In genomic region chr12:7933255-7933726, GRCh38 we compare ENCODE assay signal across 8 cellular contexts. TPM values are rescaled to one million over a fixed set of nuclear protein-coding genes. Genes with fewer than 3 reads are reported as not detected.
DNase-seq lines count a peak whose midpoint lies in the region; ATAC-seq and TF ChIP-seq lines count a peak whose summit lies in the region.

No MANE protein-coding gene starts in this region.

- H3K27me3 Mint-ChIP-seq in activated T-cell treated with anti-CD3 and anti-CD28 coated beads, Interleukin-2, amount 50 U/mL, for 24 hours, result no peaks in the 10 kb centered on the region
- H3K27me3 Mint-ChIP-seq in natural killer cell treated with Interleukin-12 subunit alpha and Interleukin-12 subunit beta and Interleukin-15 and Interleukin-18, amount 100 ng/mL, for 72 hours, result no peaks in the 10 kb centered on the region

- no peaks in the 10 kb centered on the region for H3K79me2 ChIP-seq in PC-3 (ENCODE audit: low read length)

- H3K9me3 ChIP-seq in PC-3 (ENCODE audit: low read length), result no peaks in the 10 kb centered on the region

- H3K9me2 ChIP-seq in PC-3 (replicated peaks; ENCODE audit: low read length), result no peaks in the 10 kb centered on the region

- H3K4me3 ChIP-seq in PC-3 (ENCODE audit: low read length), result peak overlapping the region; percentile 35; the same call in 1 of the 2 replicates
- H3K4me3 ChIP-seq in fibroblast of the aortic adventitia (ENCODE audit: low read depth, low read length), result peak overlapping the region; percentile 93

- H3K4me1 ChIP-seq in PC-3 (ENCODE audit: insufficient read depth, low read length), result peaks cover 8% of the 10 kb centered on the region; the same call in 1 of the 2 replicates

- H3K4me3 Mint-ChIP-seq in activated T-cell treated with anti-CD3 and anti-CD28 coated beads, Interleukin-2, amount 50 U/mL, for 24 hours, result no peak overlapping the region
- H3K4me3 Mint-ChIP-seq in natural killer cell treated with Interleukin-12 subunit alpha and Interleukin-12 subunit beta and Interleukin-15 and Interleukin-18, amount 100 ng/mL, for 72 hours, result no peak overlapping the region

- no peak overlapping the region for H3K9ac ChIP-seq in PC-3 (ENCODE audit: low read length)

- peak; percentile 59 for ATAC-seq in GM21367 (IDR thresholded peaks at IDR 0.05; ENCODE audit: unreplicated experiment)
- peak; percentile 95 for ATAC-seq in PC-3
- peak; percentile 89 to 90 for ATAC-seq in natural killer cell treated with Interleukin-12 subunit alpha and Interleukin-12 subunit beta and Interleukin-15 and Interleukin-18, amount 100 ng/mL, for 72 hours

- H3K27me3 ChIP-seq in PC-3 (ENCODE audit: low read length), result no peaks in the 10 kb centered on the region

- peak overlapping the region; percentile 45; the same call in 1 of the 2 replicates for H2AFZ ChIP-seq in PC-3 (ENCODE audit: low read length)

- H4K20me1 ChIP-seq in PC-3 (ENCODE audit: low read length), result no peaks in the 10 kb centered on the region

- H3F3A ChIP-seq in PC-3 (ENCODE audit: low read length, unreplicated experiment), result no peaks in the 10 kb centered on the region

- no peak overlapping the region for H3K27ac ChIP-seq in PC-3 (ENCODE audit: low read length)

- H3K9me3 Mint-ChIP-seq in activated T-cell treated with anti-CD3 and anti-CD28 coated beads, Interleukin-2, amount 50 U/mL, for 24 hours, result no peaks in the 10 kb centered on the region
- no peaks in the 10 kb centered on the region for H3K9me3 Mint-ChIP-seq in natural killer cell treated with Interleukin-12 subunit alpha and Interleukin-12 subunit beta and Interleukin-15 and Interleukin-18, amount 100 ng/mL, for 72 hours

- intact Hi-C loops in PC-3 (cut with micrococcal nuclease), result loop anchor here (1.0 kb wide), 1 partner anchor 62 kb away; no protein-coding TSS in a partner anchor

- no peaks in the 10 kb centered on the region for H3K36me3 Mint-ChIP-seq in activated T-cell treated with anti-CD3 and anti-CD28 coated beads, Interleukin-2, amount 50 U/mL, for 24 hours (ENCODE audit: low read depth)
- peaks cover 15% of the 10 kb centered on the region for H3K36me3 Mint-ChIP-seq in natural killer cell treated with Interleukin-12 subunit alpha and Interleukin-12 subunit beta and Interleukin-15 and Interleukin-18, amount 100 ng/mL, for 72 hours

- peak overlapping the region; percentile 69 for H3K4me2 ChIP-seq in PC-3 (ENCODE audit: low read length)

- CTCF ChIA-PET in PC-3 (lab: Charles Lee), result interaction anchor here (0.6 to 1.1 kb wide), 5 partner anchors 27 to 154 kb away, joined by 3 to 24 read pairs (median 4); no protein-coding TSS in a partner anchor

- H3K4me1 Mint-ChIP-seq in activated T-cell treated with anti-CD3 and anti-CD28 coated beads, Interleukin-2, amount 50 U/mL, for 24 hours (ENCODE audit: low read depth), result peaks cover 33% of the 10 kb centered on the region
- peaks cover 20 to 27% of the 10 kb centered on the region in 2 donors for H3K4me1 Mint-ChIP-seq in natural killer cell treated with Interleukin-12 subunit alpha and Interleukin-12 subunit beta and Interleukin-15 and Interleukin-18, amount 100 ng/mL, for 72 hours (ENCODE audit: low read depth in 2 of 2)

- H3K36me3 ChIP-seq in PC-3 (ENCODE audit: low read depth, low read length), result no peaks in the 10 kb centered on the region

- POLR2A ChIA-PET in PC-3 (lab: Charles Lee; ENCODE audit: unreplicated experiment), result no interaction called here

- no peak overlapping the region for H3K27ac Mint-ChIP-seq in activated T-cell treated with anti-CD3 and anti-CD28 coated beads, Interleukin-2, amount 50 U/mL, for 24 hours
- no peak overlapping the region for H3K27ac Mint-ChIP-seq in natural killer cell treated with Interleukin-12 subunit alpha and Interleukin-12 subunit beta and Interleukin-15 and Interleukin-18, amount 100 ng/mL, for 72 hours

- TF ChIP-seq CTCF in PC-3 (conservative IDR thresholded peaks at IDR 0.05; ENCODE audit: low read depth, low read length), result peak; percentile 72
- peak; percentile 64 for TF ChIP-seq CTCF in fibroblast of the aortic adventitia (IDR thresholded peaks at IDR 0.05; ENCODE audit: insufficient read depth, low read length)

- DNase-seq in D341Med (ENCODE audit: low spot score) (peak; percentile 79), HT1080 (ENCODE audit: low read depth) (peak; percentile 88), PC-3 (peak; percentile 85), fibroblast of the aortic adventitia (ENCODE audit: low read depth) (peak; percentile 96)
- peak; percentile 68 for DNase-seq in activated T-cell treated with anti-CD3 and anti-CD28 coated beads, Interleukin-2, amount 50 U/mL, for 24 hours
- DNase-seq in natural killer cell treated with Interleukin-12 subunit alpha and Interleukin-12 subunit beta and Interleukin-15 and Interleukin-18, amount 100 ng/mL, for 72 hours (ENCODE audit: low spot score), result peak; percentile 83
- peak; percentile 34 to 84 (median 74) for DNase-seq in stimulated activated naive CD4-positive, alpha-beta T cell (lab: John Stamatoyannopoulos, UW)

- BruUV-seq in PC-3 (replicated peaks; lab: Mats Ljungman, UMichigan), result no TSS peak

RNA-seq across cellular contexts. Expression of gene SLC2A3, which starts 2.7 kb away (rescaled TPM):
- 12.0 and 17.0 TPM in 2 replicates for total RNA-seq in HT1080 (2014; rRNA removed; shearing (Covaris generic))
- polyA plus RNA-seq in HT1080 (2015; cell fraction: cytosol; rRNA removed), result 23.2 and 26.8 TPM in 2 replicates
- 70.5 and 83.6 TPM in 2 replicates for polyA plus RNA-seq in HT1080 (2015; cell fraction: nucleus; rRNA removed)
- total RNA-seq in PC-3 (2014; rRNA removed), result not detected in 2 replicates
- 42.4 and 49.6 TPM in 2 replicates for total RNA-seq in fibroblast of the aortic adventitia (ENCODE audit: low replicate concordance)
- total RNA-seq in natural killer cell treated with Interleukin-12 subunit alpha and Interleukin-12 subunit beta and Interleukin-15 and Interleukin-18, amount 100 ng/mL, for 72 hours, result 100 to 1,000 TPM; 250 to 356 TPM

Comparison
In these comparisons a context has a peak if more than half of its experiments do, and no peak if none do; other contexts are left out.
1. RNA of gene SLC2A3, which starts 2.7 kb away (total RNA-seq): 250 to 356 TPM in natural killer cell treated with Interleukin-12 subunit alpha and Interleukin-12 subunit beta and Interleukin-15 and Interleukin-18, amount 100 ng/mL, for 72 hours, 42.4 to 49.6 TPM in fibroblast of the aortic adventitia and 12.0 to 17.0 TPM in HT1080; not detected in PC-3; every median in the first group is over 10 times any median in the second.
2. Peak in every context shown above with its lines, with median percentiles within 50 percentile points of each other: DNase-seq and ATAC-seq.